ENCODE assay signal across 9 cellular contexts in genomic region chr19:46404039-46404883, GRCh38. TPM values are rescaled to one million over a fixed set of nuclear protein-coding genes. Genes with fewer than 3 reads are reported as not detected.
DNase-seq lines count a peak whose midpoint lies in the region; ATAC-seq and TF ChIP-seq lines count a peak whose summit lies in the region.
"Had no signal": no experiment of that assay in that cellular context is flagged by ENCODE, and none has a peak within 500 bp of the region (broad histone marks: within the 10 kb centered on the region; RNA-seq: fewer than 3 reads in every experiment).

No MANE protein-coding gene starts in this region.

- peaks cover 21% of the 10 kb centered on the region for H3K4me1 ChIP-seq in ovary (ENCODE audit: insufficient read depth)

- DNase-seq in ELR (ENCODE audit: low read depth) (peak; percentile 62), SK-N-DZ (ENCODE audit: low spot score) (peak; percentile 73), glutamatergic neuron (peak; percentile 81), ovary (peak; percentile 64 to 82 (median 74)), MV-4-11 (lab: John Stamatoyannopoulos, UW) (no peak), SW 1271 (lab: John Stamatoyannopoulos, UW) (no peak)

- no peaks in the 10 kb centered on the region for H3K9me3 ChIP-seq in ovary
- H3K9me3 ChIP-seq: neutrophil had no signal

- peaks cover 5% of the 10 kb centered on the region for H3K27me3 Mint-ChIP-seq in glutamatergic neuron (ENCODE audit: unreplicated experiment)

- TF ChIP-seq EP300 in ovary (IDR thresholded peaks at IDR 0.05) = no peak

- peak overlapping the region; percentile 41 for H3K4me3 ChIP-seq in ovary

- H3K36me3 ChIP-seq in ovary = no peaks in the 10 kb centered on the region
- H3K36me3 ChIP-seq: neutrophil had no signal

- TF ChIP-seq POLR2A in ovary (IDR thresholded peaks at IDR 0.05) = peak; percentile 26

- H3K4me3 Mint-ChIP-seq in glutamatergic neuron (ENCODE audit: unreplicated experiment) = peak overlapping the region; percentile 83

- no peaks in the 10 kb centered on the region for H3K27me3 ChIP-seq in ovary

- intact Hi-C loops in ovary (cut with DNase I) = loop anchor here in 2 of 4 donors (2.0 kb wide), 2 partner anchors 83 to 85 kb away; no protein-coding TSS in a partner anchor

- TF ChIP-seq CTCF in glutamatergic neuron (IDR thresholded peaks at IDR 0.05; ENCODE audit: partially characterized antibody, unreplicated experiment) = no peak
- TF ChIP-seq CTCF in ovary (IDR thresholded peaks at IDR 0.05) = peak in 1 of 3 donors; percentile 16

- H3K9me3 Mint-ChIP-seq in glutamatergic neuron (ENCODE audit: unreplicated experiment) = peaks cover 4% of the 10 kb centered on the region

- H3K27ac Mint-ChIP-seq in glutamatergic neuron (ENCODE audit: unreplicated experiment) = peak overlapping the region; percentile 82

- ATAC-seq in GM21390 (IDR thresholded peaks at IDR 0.05; ENCODE audit: unreplicated experiment) (no peak), GM19397 (IDR thresholded peaks at IDR 0.05; ENCODE audit: unreplicated experiment) (no peak)

- peaks cover 23% of the 10 kb centered on the region for H3K4me1 Mint-ChIP-seq in glutamatergic neuron (ENCODE audit: low read depth, unreplicated experiment)

- no peaks in the 10 kb centered on the region for H3K36me3 Mint-ChIP-seq in glutamatergic neuron (ENCODE audit: unreplicated experiment)

- 1 to 3% (median 2%) methylated on average over 42 of the region's 42 CpGs for WGBS in ovary, 3 donors

- H3K27ac ChIP-seq in ovary = peak overlapping the region; percentile 74 to 78
- H3K27ac ChIP-seq: neutrophil had no signal

RNA-seq across cellular contexts. Expression of gene CCDC8, which starts 9.1 kb away (rescaled TPM):
- 4.8 and 9.1 TPM in 2 replicates for polyA plus RNA-seq in SK-N-DZ (2014; cell fraction: cytosol; rRNA removed)
- polyA plus RNA-seq in SK-N-DZ (2014; cell fraction: nucleus; rRNA removed) = 4.8 and 5.4 TPM in 2 replicates
- total RNA-seq in glutamatergic neuron (ENCODE audit: unreplicated experiment) = 6.3 TPM
- total RNA-seq in ovary = 10 to 100 TPM; 29.3 to 82.6 (median 67.9) TPM
- polyA plus RNA-seq in ovary = 10 to 100 TPM; 20.1 to 35.7 TPM

RNA-seq across cellular contexts. Expression of gene PNMA8C, which starts 24.5 kb away (rescaled TPM):
- polyA plus RNA-seq in SK-N-DZ (2014; cell fraction: cytosol; rRNA removed) = 0.83 and 1.7 TPM in 2 replicates
- polyA plus RNA-seq in SK-N-DZ (2014; cell fraction: nucleus; rRNA removed) = 0.52 and 0.65 TPM in 2 replicates
- 5.3 TPM for total RNA-seq in glutamatergic neuron (ENCODE audit: unreplicated experiment)
- total RNA-seq in ovary = under 1 TPM in 6 of 7 donors, not detected in 1; 0.25 to 0.82 (median 0.39) TPM
- under 1 TPM; 0.15 to 0.32 TPM for polyA plus RNA-seq in ovary

RNA-seq across cellular contexts. Expression of gene PPP5C, which starts 57.4 kb away (rescaled TPM):
- 51.4 and 51.5 TPM in 2 replicates for polyA plus RNA-seq in SK-N-DZ (2014; cell fraction: cytosol; rRNA removed)
- 63.1 and 93.9 TPM in 2 replicates for polyA plus RNA-seq in SK-N-DZ (2014; cell fraction: nucleus; rRNA removed)
- total RNA-seq in glutamatergic neuron (ENCODE audit: unreplicated experiment) (85.8 TPM), ovary (10 to 100 TPM; 34.5 to 63.4 (median 45.3) TPM)
- 10 to 100 TPM; 33.1 to 79.2 TPM for polyA plus RNA-seq in ovary

Comparison
In these comparisons a context has a peak if more than half of its experiments do, and no peak if none do; other contexts are left out.
1. DNase-seq: peak in ELR (single experiment), SK-N-DZ (single experiment), glutamatergic neuron (single experiment) and ovary (5 of 5); none in MV-4-11 (single experiment) and SW 1271 (0 of 2).